ENCODE assay signal across 18 cellular contexts in the genomic region with DNA sequence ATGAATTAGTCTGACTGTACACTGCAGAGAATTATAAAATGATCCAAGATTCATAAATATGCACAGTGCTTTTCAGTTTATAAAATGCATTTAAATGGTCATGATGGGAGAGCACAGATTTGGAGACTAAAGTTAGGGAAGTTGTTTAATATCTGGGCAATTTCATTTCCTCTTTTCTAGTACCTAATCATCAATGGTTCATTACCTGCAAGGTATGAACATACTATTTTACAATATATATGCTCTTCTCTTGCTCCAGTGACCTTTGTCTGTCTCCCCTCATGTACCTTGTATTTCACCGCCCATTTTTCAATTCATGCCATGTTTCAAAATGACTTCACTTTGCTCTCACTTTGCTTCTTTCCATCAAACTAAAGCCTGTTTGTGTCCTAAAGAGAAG.
"Had no signal": no experiment of that assay in that cellular context is flagged by ENCODE, and none has a peak within 500 bp of the region (broad histone marks: within the 10 kb centered on the region; RNA-seq: fewer than 3 reads in every experiment).

No MANE protein-coding gene starts in this region.

- H3K9me3 Mint-ChIP-seq: natural killer cell; neural progenitor cell; stimulated activated naive CD8-positive, alpha-beta T cell treated with anti-CD3 and anti-CD28 coated beads, Interleukin-15, Interleukin-2, amounts not matched to agents 100 ng/mL and 50 ng/mL, for 24 hours had no signal

- DNase-seq: colonic mucosa; dermis blood vessel endothelial cell; foreskin keratinocyte; heart left ventricle; hippocampal formation; mucosa of descending colon; natural killer cell; nucleus accumbens; ovary; sigmoid colon; stimulated activated CD4-positive, alpha-beta T cell treated with anti-CD3 and anti-CD28 coated beads, Interleukin-2, amount 100 ng/mL, for 48 hours; testis; upper lobe of right lung had no signal

- H3K4me1 ChIP-seq: colonic mucosa, foreskin keratinocyte, heart left ventricle, neural progenitor cell, right atrium auricular region, sigmoid colon, testis, tibial nerve, upper lobe of right lung had no signal

- ATAC-seq: foreskin keratinocyte, heart left ventricle, mucosa of descending colon, natural killer cell, upper lobe of right lung had no signal

- H3K4me3 ChIP-seq: colonic mucosa, heart left ventricle, mucosa of descending colon, neural progenitor cell, ovary, right atrium auricular region, sigmoid colon, skin epidermis, testis, tibial nerve, upper lobe of right lung had no signal

- H3K27ac ChIP-seq: colonic mucosa, foreskin keratinocyte, heart left ventricle, neural progenitor cell, ovary, right atrium auricular region, sigmoid colon, skin epidermis, testis, tibial nerve, upper lobe of right lung had no signal

- H2AFZ ChIP-seq: neural progenitor cell had no signal

- H3K4me2 ChIP-seq: neural progenitor cell had no signal

- H3K4me3 Mint-ChIP-seq: natural killer cell; neural progenitor cell; stimulated activated naive CD8-positive, alpha-beta T cell treated with anti-CD3 and anti-CD28 coated beads, Interleukin-15, Interleukin-2, amounts not matched to agents 100 ng/mL and 50 ng/mL, for 24 hours had no signal

- H3K9ac ChIP-seq: neural progenitor cell had no signal

- H3K36me3 Mint-ChIP-seq: natural killer cell, neural progenitor cell had no signal

- H3K27me3 ChIP-seq: colonic mucosa, foreskin keratinocyte, heart left ventricle, neural progenitor cell, ovary, right atrium auricular region, sigmoid colon, testis, tibial nerve, upper lobe of right lung had no signal

- H3K36me3 ChIP-seq: colonic mucosa, heart left ventricle, neural progenitor cell, ovary, right atrium auricular region, sigmoid colon, tibial nerve, upper lobe of right lung had no signal

- H3K27ac Mint-ChIP-seq: natural killer cell; neural progenitor cell; stimulated activated naive CD8-positive, alpha-beta T cell treated with anti-CD3 and anti-CD28 coated beads, Interleukin-15, Interleukin-2, amounts not matched to agents 100 ng/mL and 50 ng/mL, for 24 hours had no signal

- H3K9me3 ChIP-seq: colonic mucosa, heart left ventricle, mucosa of descending colon, ovary, right atrium auricular region, sigmoid colon, testis, tibial nerve, upper lobe of right lung had no signal

- H3K4me1 Mint-ChIP-seq: natural killer cell, neural progenitor cell had no signal
